ENCODE assay signal across 13 cellular contexts in the genomic region with DNA sequence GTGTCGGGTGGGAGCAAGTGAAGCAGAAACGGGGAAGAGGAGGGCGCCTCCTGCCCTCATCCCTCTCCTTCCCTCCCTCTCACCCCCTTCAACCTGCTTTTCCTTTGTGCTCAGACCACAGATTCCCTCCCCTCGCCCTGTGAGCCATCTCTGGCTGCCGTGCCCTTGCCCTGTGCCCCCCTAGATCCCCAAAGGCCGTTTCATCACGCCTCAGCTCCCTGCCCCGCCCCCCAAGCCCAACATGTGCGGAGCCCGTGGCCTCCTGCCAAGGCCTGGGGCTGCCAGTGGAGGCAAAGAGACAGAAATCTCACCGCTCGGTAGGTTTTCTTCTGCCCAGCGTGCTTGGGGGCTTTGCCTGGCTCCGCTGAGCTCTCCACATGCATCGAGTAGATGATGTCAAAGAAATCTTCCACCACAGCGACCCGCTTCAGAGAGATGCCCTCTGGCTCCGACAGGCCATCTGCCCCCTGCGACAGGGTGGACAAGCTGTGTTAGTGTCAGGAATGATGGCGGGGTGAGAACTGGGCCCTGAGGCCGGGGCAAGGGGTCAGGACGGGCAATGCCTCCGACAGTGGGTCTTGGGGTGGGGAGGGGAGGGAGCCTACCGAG.
A peak's percentile ranks its signal among the peaks of the same experiment; 100 is the strongest.
DNase-seq lines count a peak whose midpoint lies in the region; ATAC-seq and TF ChIP-seq lines count a peak whose summit lies in the region.
"Had no signal": no experiment of that assay in that cellular context is flagged by ENCODE, and none has a peak within 500 bp of the region (broad histone marks: within the 10 kb centered on the region; RNA-seq: fewer than 3 reads in every experiment).

No MANE protein-coding gene starts in this region.

- DNase-seq in NCI-H2107 treated with DMSO at 0.1 percent for 48 hours (lab: John Stamatoyannopoulos, UW; ENCODE audit: unreplicated experiment) (peak; percentile 44), NCI-H2107 (lab: John Stamatoyannopoulos, UW) (no peak), adipocyte (ENCODE audit: low read depth) (peak; percentile 8), NCI-H2029 treated with DMSO at 0.1 percent for 48 hours (lab: John Stamatoyannopoulos, UW) (no peak), NCI-H510A (lab: John Stamatoyannopoulos, UW) (no peak)
- DNase-seq: activated CD8-positive, alpha-beta memory T cell treated with anti-CD3 and anti-CD28 coated beads, Interleukin-2, amount 50 U/mL, for 48 hours had no signal

- CTCF ChIA-PET in HEK293 (lab: Yijun Ruan, JAX): interaction anchor here (0.6 to 11.1 kb wide), 3 partner anchors 9 to 125 kb away, joined by 3 to 204 read pairs (median 6); no protein-coding TSS in a partner anchor

- H3K4me1 ChIP-seq in HEK293 (ENCODE audit: control insufficient read depth, insufficient read depth, low read length) (peaks cover 2% of the 10 kb centered on the region; the same call in 1 of the 2 replicates), adipocyte (ENCODE audit: control insufficient read depth, insufficient read depth, low read length) (peaks cover 8% of the 10 kb centered on the region)
- H3K4me1 ChIP-seq: A549, SJSA1 had no signal

- H3K36me3 ChIP-seq in HEK293 (ENCODE audit: control insufficient read depth in 2 of 2, insufficient read depth in 1 of 2, low read length in 2 of 2): no peaks in the 10 kb centered on the region
- no peaks in the 10 kb centered on the region for H3K36me3 ChIP-seq in adipocyte (ENCODE audit: control insufficient read depth, insufficient read depth, low read length, severe bottlenecking)
- H3K36me3 ChIP-seq: SJSA1, thoracic aorta had no signal

- H3K9me3 ChIP-seq in HEK293 (ENCODE audit: control insufficient read depth, insufficient read depth, low read depth, low read length) (no peaks in the 10 kb centered on the region), adipocyte (ENCODE audit: control insufficient read depth, low read length) (no peaks in the 10 kb centered on the region)
- H3K9me3 ChIP-seq: A549, SJSA1, thoracic aorta had no signal

- no peak overlapping the region for H3K9ac ChIP-seq in adipocyte (ENCODE audit: low read length)

- POLR2A ChIA-PET in HEK293 (lab: Yijun Ruan, JAX): interaction anchor here (0.8 kb wide), 1 partner anchor 8 kb away, joined by 3 read pairs; no protein-coding TSS in a partner anchor

- peaks cover 8% of the 10 kb centered on the region for H3K27me3 Mint-ChIP-seq in nephron (ENCODE audit: low read depth)

- ATAC-seq in HG02840 (IDR thresholded peaks at IDR 0.05; ENCODE audit: low FRiP score, unreplicated experiment): no peak
- ATAC-seq: A549 had no signal

- no peak overlapping the region for H3K4me3 Mint-ChIP-seq in nephron

- peaks cover 55% of the 10 kb centered on the region for H3K4me1 Mint-ChIP-seq in nephron

- H3K36me3 Mint-ChIP-seq in nephron (ENCODE audit: low read depth): peaks cover 11% of the 10 kb centered on the region

- no peaks in the 10 kb centered on the region for H3K9me3 Mint-ChIP-seq in nephron

- no peak for TF ChIP-seq CTCF in HEK293 (tag by site-specific recombination; IDR thresholded peaks at IDR 0.05)
- no peak for TF ChIP-seq CTCF in nephron (IDR thresholded peaks at IDR 0.05; ENCODE audit: unreplicated experiment in 3 of 3)

- no peak overlapping the region for H3K27ac ChIP-seq in HEK293 (ENCODE audit: extremely low read depth, low read depth, low read length)
- H3K27ac ChIP-seq: A549, HL-60, SJSA1, thoracic aorta had no signal

- no peak overlapping the region for H3K4me3 ChIP-seq in HEK293 (ENCODE audit: low read depth, low read length)
- H3K4me3 ChIP-seq in adipocyte (ENCODE audit: low read length): no peak overlapping the region
- H3K4me3 ChIP-seq: A549, SJSA1, thoracic aorta had no signal

- peak overlapping the region; percentile 37 to 75 (median 73) for H3K27ac Mint-ChIP-seq in nephron

- peaks cover 16% of the 10 kb centered on the region for H3K27me3 ChIP-seq in adipocyte (replicated peaks; ENCODE audit: control insufficient read depth, insufficient read depth, low read length)
- H3K27me3 ChIP-seq: SJSA1 had no signal

TF ChIP-seq in HEK293, 187 proteins besides CTCF, POLR2A, EP300 and RAD21:
- TF ChIP-seq KLF1 (tag by site-specific recombination; IDR thresholded peaks at IDR 0.05) (peak; percentile 69), ZIC2 (tag by site-specific recombination; IDR thresholded peaks at IDR 0.05) (peak; percentile 71), ZNF398 (tag by site-specific recombination; IDR thresholded peaks at IDR 0.05) (peak; percentile 79), ZBTB49 (tag by site-specific recombination; IDR thresholded peaks at IDR 0.05; ENCODE audit: low read depth) (no peak), ZNF248 (tag by site-specific recombination; IDR thresholded peaks at IDR 0.05) (no peak), KLF10 (tag by site-specific recombination; IDR thresholded peaks at IDR 0.05) (no peak)
- TF ChIP-seq, protein P1, sequence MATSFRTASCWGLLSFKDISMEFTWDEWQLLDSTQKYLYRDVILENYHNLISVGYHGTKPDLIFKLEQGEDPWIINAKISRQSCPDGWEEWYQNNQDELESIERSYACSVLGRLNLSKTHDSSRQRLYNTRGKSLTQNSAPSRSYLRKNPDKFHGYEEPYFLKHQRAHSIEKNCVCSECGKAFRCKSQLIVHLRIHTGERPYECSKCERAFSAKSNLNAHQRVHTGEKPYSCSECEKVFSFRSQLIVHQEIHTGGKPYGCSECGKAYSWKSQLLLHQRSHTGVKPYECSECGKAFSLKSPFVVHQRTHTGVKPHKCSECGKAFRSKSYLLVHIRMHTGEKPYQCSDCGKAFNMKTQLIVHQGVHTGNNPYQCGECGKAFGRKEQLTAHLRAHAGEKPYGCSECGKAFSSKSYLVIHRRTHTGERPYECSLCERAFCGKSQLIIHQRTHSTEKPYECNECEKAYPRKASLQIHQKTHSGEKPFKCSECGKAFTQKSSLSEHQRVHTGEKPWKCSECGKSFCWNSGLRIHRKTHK (tag by site-specific recombination; IDR thresholded peaks at IDR 0.05): no peak
- TF ChIP-seq, protein P2, sequence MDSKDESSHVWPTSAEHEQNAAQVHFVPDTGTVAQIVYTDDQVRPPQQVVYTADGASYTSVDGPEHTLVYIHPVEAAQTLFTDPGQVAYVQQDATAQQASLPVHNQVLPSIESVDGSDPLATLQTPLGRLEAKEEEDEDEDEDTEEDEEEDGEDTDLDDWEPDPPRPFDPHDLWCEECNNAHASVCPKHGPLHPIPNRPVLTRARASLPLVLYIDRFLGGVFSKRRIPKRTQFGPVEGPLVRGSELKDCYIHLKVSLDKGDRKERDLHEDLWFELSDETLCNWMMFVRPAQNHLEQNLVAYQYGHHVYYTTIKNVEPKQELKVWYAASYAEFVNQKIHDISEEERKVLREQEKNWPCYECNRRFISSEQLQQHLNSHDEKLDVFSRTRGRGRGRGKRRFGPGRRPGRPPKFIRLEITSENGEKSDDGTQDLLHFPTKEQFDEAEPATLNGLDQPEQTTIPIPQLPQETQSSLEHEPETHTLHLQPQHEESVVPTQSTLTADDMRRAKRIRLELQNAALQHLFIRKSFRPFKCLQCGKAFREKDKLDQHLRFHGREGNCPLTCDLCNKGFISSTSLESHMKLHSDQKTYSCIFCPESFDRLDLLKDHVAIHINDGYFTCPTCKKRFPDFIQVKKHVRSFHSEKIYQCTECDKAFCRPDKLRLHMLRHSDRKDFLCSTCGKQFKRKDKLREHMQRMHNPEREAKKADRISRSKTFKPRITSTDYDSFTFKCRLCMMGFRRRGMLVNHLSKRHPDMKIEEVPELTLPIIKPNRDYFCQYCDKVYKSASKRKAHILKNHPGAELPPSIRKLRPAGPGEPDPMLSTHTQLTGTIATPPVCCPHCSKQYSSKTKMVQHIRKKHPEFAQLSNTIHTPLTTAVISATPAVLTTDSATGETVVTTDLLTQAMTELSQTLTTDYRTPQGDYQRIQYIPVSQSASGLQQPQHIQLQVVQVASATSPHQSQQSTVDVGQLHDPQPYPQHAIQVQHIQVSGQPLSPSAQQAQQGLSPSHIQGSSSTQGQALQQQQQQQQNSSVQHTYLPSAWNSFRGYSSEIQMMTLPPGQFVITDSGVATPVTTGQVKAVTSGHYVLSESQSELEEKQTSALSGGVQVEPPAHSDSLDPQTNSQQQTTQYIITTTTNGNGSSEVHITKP (tag by site-specific recombination; IDR thresholded peaks at IDR 0.05): peak; percentile 77

Comparison
In these comparisons a context has a peak if more than half of its experiments do, and no peak if none do; other contexts are left out.
1. DNase-seq: peak in NCI-H2107 treated with DMSO at 0.1 percent for 48 hours (single experiment) and adipocyte (single experiment); none in NCI-H2107 (single experiment), NCI-H2029 treated with DMSO at 0.1 percent for 48 hours (single experiment) and NCI-H510A (single experiment).